ENCODE assay signal across 8 cellular contexts in genomic region chr16:88185976-88186888, GRCh38.
A peak's percentile ranks its signal among the peaks of the same experiment; 100 is the strongest.
DNase-seq lines count a peak whose midpoint lies in the region; TF ChIP-seq lines count a peak whose summit lies in the region.
"Not testable (repeated sequence)": the region's sequence is repeated elsewhere in the genome, so short reads cannot be mapped to it uniquely, and the experiment has no call there.

No MANE protein-coding gene starts in this region.

- in situ Hi-C loops in GM23248 (cut with MboI); brain microvascular endothelial cell (cut with HindIII; ENCODE audit: low pct_ligation_motif_present, low sequenced_read_pairs): not testable (repeated sequence)

- peaks cover 14% of the 10 kb centered on the region for H3K4me1 ChIP-seq in GM23248 (ENCODE audit: insufficient read depth)
- H3K4me1 ChIP-seq in SJSA1 (replicated peaks) = peaks cover 14% of the 10 kb centered on the region

- not testable (repeated sequence) for H3K27ac Mint-ChIP-seq in type B pancreatic cell

- intact Hi-C loops in posterior vena cava (cut with DNase I) = not testable (repeated sequence)

- not testable (repeated sequence) for TF ChIP-seq CTCF in AG04450 (IDR thresholded peaks at IDR 0.05; ENCODE audit: low read depth, low read length); brain microvascular endothelial cell (IDR thresholded peaks at IDR 0.05; ENCODE audit: low read depth, low read length, missing control alignments); type B pancreatic cell (conservative IDR thresholded peaks at IDR 0.05)

- not testable (repeated sequence) for H3K4me1 Mint-ChIP-seq in type B pancreatic cell (ENCODE audit: unreplicated experiment)

- peaks cover 44% of the 10 kb centered on the region for H3K9me3 ChIP-seq in AG04450 (ENCODE audit: control insufficient read depth, insufficient read depth, low read length)
- not testable (repeated sequence) for H3K9me3 ChIP-seq in GM23248 (ENCODE audit: low read depth); SJSA1 (replicated peaks)

- not testable (repeated sequence) for H3K9me2 ChIP-seq in GM23248 (ENCODE audit: insufficient read depth)

- not testable (repeated sequence) for H3K27me3 ChIP-seq in AG04450 (ENCODE audit: control insufficient read depth, insufficient read depth, low read length); GM23248 (replicated peaks; ENCODE audit: insufficient read depth); SJSA1 (replicated peaks); brain microvascular endothelial cell (replicated peaks)

- POLR2A ChIA-PET in AG04450 (lab: Yijun Ruan, JAX) = interaction anchor here (0.8 to 1.2 kb wide), 3 partner anchors 118 to 146 kb away, joined by 3 to 4 read pairs (median 3); no protein-coding TSS in a partner anchor

- CTCF ChIA-PET in AG04450 (lab: Charles Lee) = not testable (repeated sequence)

- not testable (repeated sequence) for H3K36me3 ChIP-seq in GM23248 (ENCODE audit: low read depth); SJSA1
- peaks cover 11% of the 10 kb centered on the region for H3K36me3 ChIP-seq in brain microvascular endothelial cell (replicated peaks)

- H3K4me3 Mint-ChIP-seq in type B pancreatic cell = not testable (repeated sequence)

- H3F3A ChIP-seq in GM23248 (ENCODE audit: insufficient read depth) = not testable (repeated sequence)

- peak overlapping the region; percentile 96 for H3K27ac ChIP-seq in AG04450 (ENCODE audit: low read depth, low read length)
- peak overlapping the region; percentile 53 for H3K27ac ChIP-seq in GM23248
- peak overlapping the region; percentile 93 for H3K27ac ChIP-seq in SJSA1
- H3K27ac ChIP-seq in brain microvascular endothelial cell = peak overlapping the region; percentile 99

- not testable (repeated sequence) for H3K9me3 Mint-ChIP-seq in type B pancreatic cell

- not testable (repeated sequence) for H4K20me1 ChIP-seq in GM23248 (ENCODE audit: insufficient read depth)

- H3K4me3 ChIP-seq in AG04450 (ENCODE audit: low read depth, low read length) = peak overlapping the region; percentile 62
- H3K4me3 ChIP-seq in GM23248 = 0 out of 2 replicates have a peak overlapping the region, but pooled peaks have one; percentile 36
- peak overlapping the region; percentile 42 for H3K4me3 ChIP-seq in SJSA1
- peak overlapping the region; percentile 60 for H3K4me3 ChIP-seq in brain microvascular endothelial cell (ENCODE audit: low read depth, low read length)

- not testable (repeated sequence) for H3K79me2 ChIP-seq in GM23248 (ENCODE audit: insufficient read depth)

- H2AFZ ChIP-seq in GM23248 = peak overlapping the region; percentile 79

- peak overlapping the region; percentile 69 for H3K9ac ChIP-seq in GM23248

- H3K36me3 Mint-ChIP-seq in type B pancreatic cell = not testable (repeated sequence)

- H3K27me3 Mint-ChIP-seq in type B pancreatic cell = not testable (repeated sequence)

- DNase-seq in AG04450 (ENCODE audit: low read depth, low spot score) (peak; percentile 77), GM23248 (peak; percentile 72), SJSA1 (ENCODE audit: low read depth in 1 of 2, low spot score in 2 of 2) (peak; percentile 96), brain microvascular endothelial cell (peak; percentile 93), fibroblast of gingiva (ENCODE audit: low read depth) (peak; percentile 89), islet precursor cell (peak; percentile 46), posterior vena cava (ENCODE audit: low spot score) (peak; percentile 83), type B pancreatic cell (ENCODE audit: extremely low spot score, unreplicated experiment) (peak; percentile 64)

- WGBS in GM23248 (ENCODE audit: low coverage in 1 of 2, low lambda C conversion rate in 2 of 2, missing lambda C conversion rate in 2 of 2), 2 experiments = 17 to 20% methylated on average over 47 to 55 of the region's 55 CpGs

- H3K4me2 ChIP-seq in GM23248 (ENCODE audit: unreplicated experiment) = peak overlapping the region; percentile 55

Comparison
In these comparisons a context has a peak if more than half of its experiments do, and no peak if none do; other contexts are left out.
1. Peak in every context shown above with its lines: DNase-seq, H3K4me3 ChIP-seq and H3K27ac ChIP-seq.
2. DNase-seq: peak in every context shown above with its lines; median percentile 96 in SJSA1; 93 in brain microvascular endothelial cell; 89 in fibroblast of gingiva; 83 in posterior vena cava; 77 in AG04450; 72 in GM23248; 64 in type B pancreatic cell; 46 in islet precursor cell.